9 cellular contexts compared by ENCODE assay signal in genomic region chr3:72739521-72740466, GRCh38.
DNase-seq lines count a peak whose midpoint lies in the region; ATAC-seq and TF ChIP-seq lines count a peak whose summit lies in the region.
"Had no signal": no experiment of that assay in that cellular context is flagged by ENCODE, and none has a peak within 500 bp of the region (broad histone marks: within the 10 kb centered on the region; RNA-seq: fewer than 3 reads in every experiment).

No MANE protein-coding gene starts in this region.

- H3K36me3 Mint-ChIP-seq in central memory CD8-positive, alpha-beta T cell (ENCODE audit: insufficient read depth): peaks cover 2% of the 10 kb centered on the region
- no peaks in the 10 kb centered on the region for H3K36me3 Mint-ChIP-seq in nephron progenitor cell (ENCODE audit: low read depth)

- peaks cover 21% of the 10 kb centered on the region for H3K4me1 Mint-ChIP-seq in central memory CD8-positive, alpha-beta T cell
- H3K4me1 Mint-ChIP-seq in nephron progenitor cell: peaks cover 48% of the 10 kb centered on the region

- no peak for TF ChIP-seq CTCF in nephron progenitor cell (IDR thresholded peaks at IDR 0.05)

- ATAC-seq in central memory CD8-positive, alpha-beta T cell (replicated peaks; ENCODE audit: extremely low read depth, poor library complexity, severe bottlenecking): no peak
- no peak for ATAC-seq in HG02642 (IDR thresholded peaks at IDR 0.05; ENCODE audit: poor library complexity, unreplicated experiment)

- DNase-seq in NCI-H146 (lab: John Stamatoyannopoulos, UW) (peak; percentile 18), NCI-H146 treated with DMSO at 0.1 percent for 48 hours (lab: John Stamatoyannopoulos, UW; ENCODE audit: unreplicated experiment) (no peak), NCI-H69 (lab: John Stamatoyannopoulos, UW) (peak; percentile 57), nephron progenitor cell (no peak), iPS-NIHi7 (ENCODE audit: extremely low spot score) (no peak)
- DNase-seq in central memory CD8-positive, alpha-beta T cell (ENCODE audit: low spot score in 2 of 2): no peak
- no peak for DNase-seq in activated effector memory CD4-positive, alpha-beta T cell treated with Interleukin-2 at 50 U/mL for 16 hours
- DNase-seq: NCI-H1436 treated with DMSO at 0.1 percent for 48 hours had no signal

- H3K9me3 Mint-ChIP-seq in central memory CD8-positive, alpha-beta T cell: no peaks in the 10 kb centered on the region
- H3K9me3 Mint-ChIP-seq in nephron progenitor cell: peaks cover 4% of the 10 kb centered on the region

- H3K27ac Mint-ChIP-seq in central memory CD8-positive, alpha-beta T cell (ENCODE audit: low read depth): peak overlapping the region; percentile 66
- H3K27ac Mint-ChIP-seq in nephron progenitor cell: no peak overlapping the region

- H3K4me3 Mint-ChIP-seq in central memory CD8-positive, alpha-beta T cell: peak overlapping the region; percentile 79
- peak overlapping the region; percentile 80 for H3K4me3 Mint-ChIP-seq in nephron progenitor cell

- H3K27me3 Mint-ChIP-seq in central memory CD8-positive, alpha-beta T cell: no peaks in the 10 kb centered on the region
- peaks cover 37% of the 10 kb centered on the region for H3K27me3 Mint-ChIP-seq in nephron progenitor cell (ENCODE audit: low read depth, poor library complexity)

Comparison
In these comparisons a context has a peak if more than half of its experiments do, and no peak if none do; other contexts are left out.
1. DNase-seq: peak in NCI-H146 (single experiment) and NCI-H69 (single experiment); none in NCI-H146 treated with DMSO at 0.1 percent for 48 hours (single experiment), central memory CD8-positive, alpha-beta T cell (0 of 2), nephron progenitor cell (single experiment), iPS-NIHi7 (single experiment) and activated effector memory CD4-positive, alpha-beta T cell treated with Interleukin-2 at 50 U/mL for 16 hours (single experiment).